ENCODE assay signal across 8 cellular contexts in the genomic region with DNA sequence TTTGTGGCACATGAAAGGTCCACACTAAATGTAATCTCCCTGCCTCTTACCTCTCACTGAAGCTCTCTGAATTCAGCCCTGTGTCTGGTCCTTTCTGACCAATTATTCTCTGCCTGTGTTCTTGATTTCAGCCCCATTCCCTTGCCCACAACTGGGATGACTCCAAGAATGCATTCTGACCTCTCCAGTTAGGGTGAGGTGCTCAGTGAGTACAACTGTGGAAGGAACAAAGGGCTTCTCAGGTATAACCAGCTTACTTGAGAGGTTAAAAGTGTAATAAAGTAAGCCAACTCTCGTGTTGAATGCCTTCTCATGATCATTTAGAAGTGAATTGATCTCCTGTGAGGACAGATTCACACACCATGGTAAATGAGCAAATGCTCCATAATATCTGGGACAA.
"Had no signal": no experiment of that assay in that cellular context is flagged by ENCODE, and none has a peak within 500 bp of the region (broad histone marks: within the 10 kb centered on the region; RNA-seq: fewer than 3 reads in every experiment).

No MANE protein-coding gene starts in this region.

- DNase-seq: GM23248, GOT3, H7, HFFc6, IMR-90 had no signal

- H3K27ac Mint-ChIP-seq: HFFc6 had no signal

- H3K9ac ChIP-seq: GM23248 had no signal

- H3K9me3 ChIP-seq: HAP-1 had no signal

- H3K4me3 ChIP-seq: GM23248, HAP-1, K562 had no signal

- ATAC-seq: HCT116, K562 had no signal

- H2AFZ ChIP-seq: GM23248 had no signal

- H3K36me3 ChIP-seq: HAP-1 had no signal

- H3K4me3 Mint-ChIP-seq: HFFc6 had no signal

- H3K9me3 Mint-ChIP-seq: HFFc6 had no signal

- H3K27ac ChIP-seq: GM23248 had no signal
